ENCODE assay signal across 13 cellular contexts in genomic region chr1:91712393-91712792, GRCh38.
A peak's percentile ranks its signal among the peaks of the same experiment; 100 is the strongest.
DNase-seq lines count a peak whose midpoint lies in the region; ATAC-seq and TF ChIP-seq lines count a peak whose summit lies in the region.
"Had no signal": no experiment of that assay in that cellular context is flagged by ENCODE, and none has a peak within 500 bp of the region (broad histone marks: within the 10 kb centered on the region; RNA-seq: fewer than 3 reads in every experiment).

No MANE protein-coding gene starts in this region.

- peaks cover 14% of the 10 kb centered on the region for H3K36me3 Mint-ChIP-seq in activated naive CD8-positive, alpha-beta T cell treated with anti-CD3 and anti-CD28 coated beads for 36 hours

- no peak for TF ChIP-seq EP300 in ovary (IDR thresholded peaks at IDR 0.05)

- H3K9me3 Mint-ChIP-seq in activated naive CD8-positive, alpha-beta T cell treated with anti-CD3 and anti-CD28 coated beads for 36 hours = no peaks in the 10 kb centered on the region
- H3K9me3 Mint-ChIP-seq: activated B cell treated with CpG ODN at 0.5 μM for 24 hours had no signal

- H3K27me3 ChIP-seq in right cardiac atrium (ENCODE audit: control insufficient read depth, insufficient read depth) (no peaks in the 10 kb centered on the region), ovary (no peaks in the 10 kb centered on the region)

- peak overlapping the region; percentile 90 for H3K27ac Mint-ChIP-seq in activated naive CD8-positive, alpha-beta T cell treated with anti-CD3 and anti-CD28 coated beads for 36 hours
- H3K27ac Mint-ChIP-seq: activated B cell treated with CpG ODN at 0.5 μM for 24 hours had no signal

- H3K9me3 ChIP-seq in right cardiac atrium (ENCODE audit: control insufficient read depth, low read length) = no peaks in the 10 kb centered on the region
- H3K9me3 ChIP-seq in ovary = no peaks in the 10 kb centered on the region

- ATAC-seq in right cardiac atrium = no peak
- no peak for ATAC-seq in HG03469 (IDR thresholded peaks at IDR 0.05; ENCODE audit: unreplicated experiment)

- TF ChIP-seq POLR2A in ovary (IDR thresholded peaks at IDR 0.05) = no peak

- DNase-seq in right cardiac atrium = no peak
- DNase-seq in cardiac septum (ENCODE audit: low spot score) = no peak
- no peak for DNase-seq in activated naive CD8-positive, alpha-beta T cell treated with anti-CD3 and anti-CD28 coated beads for 36 hours
- no peak for DNase-seq in ovary
- DNase-seq in NCI-H446 treated with DMSO at 0.1 percent for 48 hours (lab: John Stamatoyannopoulos, UW) = no peak
- no peak for DNase-seq in NCI-H1105 (lab: John Stamatoyannopoulos, UW)
- no peak for DNase-seq in posterior vena cava (ENCODE audit: low spot score)
- DNase-seq: activated B cell treated with CpG ODN at 0.5 μM for 24 hours, NCI-H1105 treated with DMSO at 0.1 percent for 48 hours, NCI-H526 treated with DMSO at 0.1 percent for 48 hours had no signal

- no peaks in the 10 kb centered on the region for H3K27me3 Mint-ChIP-seq in activated naive CD8-positive, alpha-beta T cell treated with anti-CD3 and anti-CD28 coated beads for 36 hours

- no peak overlapping the region for H3K4me3 Mint-ChIP-seq in activated naive CD8-positive, alpha-beta T cell treated with anti-CD3 and anti-CD28 coated beads for 36 hours
- H3K4me3 Mint-ChIP-seq: activated B cell treated with CpG ODN at 0.5 μM for 24 hours had no signal

- H3K4me3 ChIP-seq in right cardiac atrium (ENCODE audit: low read length) (peak overlapping the region; percentile 43), ovary (no peak overlapping the region)
- H3K4me3 ChIP-seq: lung had no signal

- H3K27ac ChIP-seq in right cardiac atrium (ENCODE audit: low read length) (peak overlapping the region; percentile 65), ovary (peak overlapping the region; percentile 30 to 79)
- H3K27ac ChIP-seq: C4-2B had no signal

- peaks cover 31% of the 10 kb centered on the region for H3K4me1 Mint-ChIP-seq in activated naive CD8-positive, alpha-beta T cell treated with anti-CD3 and anti-CD28 coated beads for 36 hours

- no peak for TF ChIP-seq CTCF in ovary (IDR thresholded peaks at IDR 0.05)

- 42% methylated on average over 3 of the region's 3 CpGs for WGBS in right cardiac atrium
- 41 to 47% (median 45%) methylated on average over 3 of the region's 3 CpGs for WGBS in ovary, 3 donors

- H3K4me1 ChIP-seq in right cardiac atrium (ENCODE audit: control insufficient read depth, insufficient read depth, low read length) (peaks cover 5% of the 10 kb centered on the region), ovary (ENCODE audit: insufficient read depth) (peaks cover 14% of the 10 kb centered on the region)

- no peaks in the 10 kb centered on the region for H3K36me3 ChIP-seq in ovary

- intact Hi-C loops in right cardiac atrium (cut with DNase I) (loop anchor here in 2 of 4 donors (10.0 kb wide), 1 partner anchor 172 kb away; the partner anchor contains the start of gene TGFBR3 (in 2 of the 2)), cardiac septum (cut with DNase I) (loop anchor here (5.0 kb wide), 2 partner anchors 85 to 175 kb away; partner anchors contain the start of gene TGFBR3), ovary (cut with DNase I) (no loop called here), posterior vena cava (cut with DNase I) (no loop called here)
